28 cellular contexts compared by ENCODE assay signal in the genomic region with DNA sequence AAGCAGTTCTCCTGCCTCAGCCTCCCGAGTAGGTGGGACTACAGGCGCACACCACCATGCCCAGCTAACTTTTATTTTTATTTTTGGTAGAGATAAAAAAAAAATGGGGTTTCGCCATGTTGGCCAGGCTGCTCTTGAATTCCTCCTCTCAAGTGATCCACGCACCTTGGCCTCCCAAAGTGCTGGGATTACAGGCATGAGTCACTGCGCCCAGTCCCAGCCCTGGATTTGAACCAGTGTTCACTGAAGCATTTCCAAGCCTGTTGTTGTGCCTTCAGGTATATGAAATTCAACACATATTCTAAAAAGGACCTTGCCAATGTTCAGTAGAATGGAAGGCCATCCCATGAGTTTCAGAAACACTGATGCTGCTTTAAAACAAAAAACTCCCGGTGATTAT.
"Had no signal": no experiment of that assay in that cellular context is flagged by ENCODE, and none has a peak within 500 bp of the region (broad histone marks: within the 10 kb centered on the region; RNA-seq: fewer than 3 reads in every experiment).

No MANE protein-coding gene starts in this region.

- H3K9me3 Mint-ChIP-seq: activated naive CD4-positive, alpha-beta T cell treated with anti-CD3 and anti-CD28 coated beads, Interleukin-2, amount 50 U/mL, for 72 hours; activated naive CD8-positive, alpha-beta T cell treated with anti-CD3 and anti-CD28 coated beads, Interleukin-2, amount 50 U/mL, for 24 hours; activated T-cell treated with anti-CD3 and anti-CD28 coated beads, Interleukin-2, amount 50 U/mL, for 4 hours; T-helper 2 cell treated with Interferon-gamma antibody and Interleukin-4, amounts not matched to agents 5 μg/mL and 100 μg/mL, for 36 hours had no signal

- H3K9me3 ChIP-seq: ascending aorta, body of pancreas, Peyer's patch had no signal

- DNase-seq: activated CD4-positive, alpha-beta T cell treated with anti-CD3 and anti-CD28 coated beads for 48 hours; activated CD4-positive, alpha-beta T cell treated with anti-CD3 and anti-CD28 coated beads, Interleukin-2, amount 50 U/mL, for 48 hours; activated CD4-positive, CD25-positive, alpha-beta regulatory T cell treated with anti-CD3 and anti-CD28 coated beads, Interleukin-2, amount 50 U/mL, for 72 hours; activated CD8-positive, alpha-beta memory T cell treated with anti-CD3 and anti-CD28 coated beads for 24 hours; activated effector memory CD4-positive, alpha-beta T cell treated with anti-CD3 and anti-CD28 coated beads, Interleukin-2, amount 50 U/mL, for 16 hours; activated naive CD4-positive, alpha-beta T cell treated with Interleukin-2 at 50 U/mL for 16 hours; activated naive CD8-positive, alpha-beta T cell treated with anti-CD3 and anti-CD28 coated beads, Interleukin-2, amount 50 U/mL, for 24 hours; activated T-cell treated with anti-CD3 and anti-CD28 coated beads, Interleukin-2, amount 50 U/mL, for 4 hours; amniotic stem cell; body of pancreas; central memory CD4-positive, alpha-beta T cell; Karpas-422; MM.1S; NCI-H1105; NCI-H1436 treated with DMSO at 0.1 percent for 48 hours; NCI-H187; NCI-H2081; NCI-H446; NCI-H524; Peyer's patch; SHP77; SW 1271 had no signal

- H3K36me3 ChIP-seq: ascending aorta, Peyer's patch, SJSA1 had no signal

- H3K27me3 ChIP-seq: ascending aorta, body of pancreas, Peyer's patch, SJSA1 had no signal

- H3K27ac Mint-ChIP-seq: activated naive CD8-positive, alpha-beta T cell treated with anti-CD3 and anti-CD28 coated beads, Interleukin-2, amount 50 U/mL, for 24 hours; T-helper 2 cell treated with Interferon-gamma antibody and Interleukin-4, amounts not matched to agents 5 μg/mL and 100 μg/mL, for 36 hours; WTC11 had no signal

- H3K36me3 Mint-ChIP-seq: activated naive CD4-positive, alpha-beta T cell treated with anti-CD3 and anti-CD28 coated beads, Interleukin-2, amount 50 U/mL, for 72 hours; WTC11 had no signal

- H3K4me3 ChIP-seq: ascending aorta, body of pancreas, Peyer's patch, SJSA1 had no signal

- ATAC-seq: activated naive CD4-positive, alpha-beta T cell treated with anti-CD3 and anti-CD28 coated beads, Interleukin-2, amount 50 U/mL, for 72 hours; activated naive CD8-positive, alpha-beta T cell treated with anti-CD3 and anti-CD28 coated beads, Interleukin-2, amount 50 U/mL, for 24 hours; activated T-cell treated with anti-CD3 and anti-CD28 coated beads, Interleukin-2, amount 50 U/mL, for 4 hours; body of pancreas; SK-N-SH treated with all-trans-retinoic acid at 6 μM for 48 hours; WTC11 had no signal

- H3K4me1 ChIP-seq: ascending aorta, body of pancreas, SJSA1 had no signal

- H3K27ac ChIP-seq: ascending aorta, body of pancreas, Peyer's patch, SJSA1 had no signal

- H3K4me3 Mint-ChIP-seq: activated naive CD8-positive, alpha-beta T cell treated with anti-CD3 and anti-CD28 coated beads, Interleukin-2, amount 50 U/mL, for 24 hours; activated T-cell treated with anti-CD3 and anti-CD28 coated beads, Interleukin-2, amount 50 U/mL, for 4 hours; T-helper 2 cell treated with Interferon-gamma antibody and Interleukin-4, amounts not matched to agents 5 μg/mL and 100 μg/mL, for 36 hours; WTC11 had no signal

- H3K27me3 Mint-ChIP-seq: activated naive CD8-positive, alpha-beta T cell treated with anti-CD3 and anti-CD28 coated beads, Interleukin-2, amount 50 U/mL, for 24 hours had no signal
